In genomic region chr22:27385261-27385998, GRCh38 we compare ENCODE assay signal across 20 cellular contexts.
"Had no signal": no experiment of that assay in that cellular context is flagged by ENCODE, and none has a peak within 500 bp of the region (broad histone marks: within the 10 kb centered on the region; RNA-seq: fewer than 3 reads in every experiment).

No MANE protein-coding gene starts in this region.

- H3K4me1 ChIP-seq: heart left ventricle, SJSA1, transverse colon had no signal

- H3K9me3 ChIP-seq: gastroesophageal sphincter, heart left ventricle, SJSA1, suprapubic skin, transverse colon had no signal

- H3K4me3 ChIP-seq: dorsolateral prefrontal cortex, gastroesophageal sphincter, heart left ventricle, SJSA1, suprapubic skin, transverse colon had no signal

- ATAC-seq: activated naive CD4-positive, alpha-beta T cell treated with anti-CD3 and anti-CD28 coated beads, Interleukin-2, amount 50 U/mL, for 72 hours; gastroesophageal sphincter; heart left ventricle; left ventricle myocardium superior; naive thymus-derived CD4-positive, alpha-beta T cell; stimulated activated naive CD8-positive, alpha-beta T cell treated with anti-CD3 and anti-CD28 coated beads, Interleukin-15, Interleukin-2, amounts not matched to agents 100 U/mL and 50 U/mL, for 24 hours had no signal

- H3K27ac ChIP-seq: dorsolateral prefrontal cortex, gastroesophageal sphincter, heart left ventricle, SJSA1, suprapubic skin, transverse colon, VCaP had no signal

- DNase-seq: activated CD4-positive, alpha-beta T cell treated with anti-CD3 and anti-CD28 coated beads for 1 hour; activated CD8-positive, alpha-beta memory T cell treated with anti-CD3 and anti-CD28 coated beads for 24 hours; activated CD8-positive, alpha-beta memory T cell treated with anti-CD3 and anti-CD28 coated beads, Interleukin-2, amount 50 U/mL, for 48 hours; activated gamma-delta T cell; activated T-cell treated with anti-CD3 and anti-CD28 coated beads, Interleukin-2, amount 50 U/mL, for 48 hours; dorsolateral prefrontal cortex; endodermal cell; heart left ventricle; left ventricle myocardium superior; naive thymus-derived CD4-positive, alpha-beta T cell; posterior cingulate gyrus; stimulated activated CD4-positive, alpha-beta T cell treated with anti-CD3 and anti-CD28 coated beads, Interleukin-12 subunit alpha, Interleukin-12 subunit beta, amount 100 ng/mL, for 4 hours; stimulated activated CD4-positive, alpha-beta T cell treated with anti-CD3 and anti-CD28 coated beads, Interleukin-1b, Interleukin-23, amount 100 ng/mL, for 48 hours; stimulated activated naive CD8-positive, alpha-beta T cell treated with anti-CD3 and anti-CD28 coated beads, Interleukin-15, Interleukin-2, amounts not matched to agents 100 U/mL and 50 U/mL, for 24 hours; transverse colon had no signal

- H3K36me3 ChIP-seq: gastroesophageal sphincter, heart left ventricle, SJSA1, suprapubic skin, transverse colon had no signal
